Comparison of ENCODE assay signal across 9 cellular contexts in genomic region chr17:49494937-49495841, GRCh38. TPM values are rescaled to one million over a fixed set of nuclear protein-coding genes. Genes with fewer than 3 reads are reported as not detected.
A peak's percentile ranks its signal among the peaks of the same experiment; 100 is the strongest.
DNase-seq lines count a peak whose midpoint lies in the region; ATAC-seq and TF ChIP-seq lines count a peak whose summit lies in the region.
"Had no signal": no experiment of that assay in that cellular context is flagged by ENCODE, and none has a peak within 500 bp of the region (broad histone marks: within the 10 kb centered on the region; RNA-seq: fewer than 3 reads in every experiment).

NGFR (plus strand) TSS chr17:49495293; CDS start chr17:49495418, 125 bp downstream.

- H4K91ac ChIP-seq in IMR-90 (ENCODE audit: insufficient read depth, low read depth, low read length): no peak within 1 kb of the TSS

- H2BK120ac ChIP-seq in IMR-90 (ENCODE audit: low read depth, low read length): no peak within 1 kb of the TSS

- in situ Hi-C loops in IMR-90 (cut with MboI; ENCODE audit: low sequenced_read_pairs): no loop called here
- in situ Hi-C loops in astrocyte of the cerebellum (cut with HindIII; ENCODE audit: low sequenced_read_pairs): no loop called here

- H3K9ac ChIP-seq in IMR-90 (ENCODE audit: low read depth, low read length) (no peak within 1 kb of the TSS), SU-DHL-6 (ENCODE audit: low read length) (peak within 1 kb of the TSS; percentile 42), iPS-18a (ENCODE audit: low read length) (no peak within 1 kb of the TSS)

- H2AFZ ChIP-seq in IMR-90 (replicated peaks; ENCODE audit: low read length, poor library complexity) (peak within 1 kb of the TSS; percentile 68), SU-DHL-6 (ENCODE audit: low read depth, low read length, severe bottlenecking) (peak within 1 kb of the TSS; percentile 83)

- no peak within 1 kb of the TSS for H3K27ac ChIP-seq in IMR-90 (ENCODE audit: insufficient read depth, low read length)
- no peak within 1 kb of the TSS for H3K27ac ChIP-seq in SU-DHL-6 (ENCODE audit: low read depth, low read length)
- H3K27ac ChIP-seq in iPS-18a (ENCODE audit: low read length): no peak within 1 kb of the TSS

- no peak within 1 kb of the TSS for H3K56ac ChIP-seq in IMR-90 (ENCODE audit: extremely low read depth, insufficient read depth, low read length)

- CTCF ChIA-PET in IMR-90 (lab: Yijun Ruan, JAX): no interaction called here

- no peaks in the 10 kb centered on the region for H3K79me1 ChIP-seq in IMR-90 (ENCODE audit: low read depth in 1 of 2, low read length in 2 of 2)

- no peak for DNase-seq in GM12864 (ENCODE audit: low read depth)
- peak; percentile 13 for DNase-seq in IMR-90
- DNase-seq in astrocyte of the cerebellum (ENCODE audit: low read depth): no peak
- no peak for DNase-seq in skeletal muscle cell (ENCODE audit: low read depth)

- no TSS peak for BruUV-seq in IMR-90 (replicated peaks; lab: Mats Ljungman, UMichigan)

- no peaks in the 10 kb centered on the region for H3K9me1 ChIP-seq in IMR-90 (ENCODE audit: insufficient read depth, low read length)

- H4K5ac ChIP-seq in IMR-90 (ENCODE audit: low read depth, low read length): no peak within 1 kb of the TSS

- ATAC-seq in IMR-90 (ENCODE audit: low read depth) (peak; percentile 77), GM21786 (IDR thresholded peaks at IDR 0.05; ENCODE audit: unreplicated experiment) (no peak), HG02970 (IDR thresholded peaks at IDR 0.05; ENCODE audit: low FRiP score, unreplicated experiment) (no peak)

- POLR2A ChIA-PET in IMR-90 (lab: Charles Lee; ENCODE audit: unreplicated experiment): no interaction called here

- H3K27me3 ChIP-seq in IMR-90 (ENCODE audit: control insufficient read depth, insufficient read depth, low read length): peaks cover 85% of the 10 kb centered on the region
- H3K27me3 ChIP-seq in SU-DHL-6 (ENCODE audit: low read length): no peaks in the 10 kb centered on the region
- H3K27me3 ChIP-seq in iPS-18a (ENCODE audit: control insufficient read depth, insufficient read depth, low read length): peaks cover 68% of the 10 kb centered on the region

- H4K8ac ChIP-seq in IMR-90 (ENCODE audit: low read depth in 2 of 2, low read length in 2 of 2): no peak within 1 kb of the TSS

- H2BK15ac ChIP-seq in IMR-90 (ENCODE audit: low read depth, low read length): no peak within 1 kb of the TSS

- dilution Hi-C loops in IMR-90 (cut with HindIII; ENCODE audit: low sequenced_read_pairs, unreplicated experiment): no loop called here

- WGBS in IMR-90 (ENCODE audit: extremely low coverage in 2 of 2, insufficient read length in 1 of 2), 2 experiments: 2% methylated on average over 10 of the region's 81 CpGs; no CpG with 5 or more reads in 1 of the 2 experiments

- intact Hi-C loops in IMR-90 (cut with micrococcal nuclease): no loop called here

- no peaks in the 10 kb centered on the region for H3K9me2 ChIP-seq in SU-DHL-6 (replicated peaks; ENCODE audit: insufficient read depth, low read length)

- H3F3A ChIP-seq in SU-DHL-6 (ENCODE audit: insufficient read depth): no peaks in the 10 kb centered on the region

- H3K4me3 ChIP-seq in GM12864 (ENCODE audit: low read depth, low read length) (peak within 1 kb of the TSS; percentile 52), IMR-90 (ENCODE audit: insufficient read depth, low read depth, low read length) (peak within 1 kb of the TSS; percentile 10; the same call in 1 of the 2 replicates), SU-DHL-6 (ENCODE audit: insufficient read depth, low read length, poor library complexity, severe bottlenecking) (peak within 1 kb of the TSS; percentile 47), astrocyte of the cerebellum (ENCODE audit: low read depth, low read length) (peak within 1 kb of the TSS; percentile 26), iPS-18a (ENCODE audit: low read length) (peak within 1 kb of the TSS; percentile 65), skeletal muscle cell (ENCODE audit: low read depth, low read length) (peak within 1 kb of the TSS; percentile 47)

- no peak within 1 kb of the TSS for H3K23ac ChIP-seq in IMR-90 (ENCODE audit: low read depth, low read length)

- TF ChIP-seq POLR2A in IMR-90 (IDR thresholded peaks at IDR 0.05; ENCODE audit: low read depth, low read length): no peak

- H2AK5ac ChIP-seq in IMR-90 (ENCODE audit: low read depth, low read length): no peak within 1 kb of the TSS

- H3K4me2 ChIP-seq in IMR-90 (ENCODE audit: low read depth, low read length): peak within 1 kb of the TSS; percentile 70
- peak within 1 kb of the TSS; percentile 66 for H3K4me2 ChIP-seq in SU-DHL-6 (ENCODE audit: low read depth, low read length, poor library complexity, severe bottlenecking)

- no peak within 1 kb of the TSS for H3K14ac ChIP-seq in IMR-90 (replicated peaks; ENCODE audit: low read depth, low read length)

- no peak within 1 kb of the TSS for H2AK9ac ChIP-seq in IMR-90 (replicated peaks; ENCODE audit: low read depth, low read length, poor library complexity)

- H4K20me1 ChIP-seq in IMR-90 (ENCODE audit: insufficient read depth, low read length) (0 out of 2 replicates have a peak, but pooled peaks cover 10% of the 10 kb centered on the region), SU-DHL-6 (ENCODE audit: low read depth, low read length) (no peaks in the 10 kb centered on the region)

- H3K79me2 ChIP-seq in SU-DHL-6 (ENCODE audit: insufficient read depth, low read length): no peaks in the 10 kb centered on the region

- H3K36me3 ChIP-seq in IMR-90 (ENCODE audit: control insufficient read depth, insufficient read depth, low read length) (no peaks in the 10 kb centered on the region), SU-DHL-6 (ENCODE audit: low read length) (no peaks in the 10 kb centered on the region), iPS-18a (ENCODE audit: control insufficient read depth, low read depth, low read length) (no peaks in the 10 kb centered on the region)

- TF ChIP-seq CTCF in GM12864 (IDR thresholded peaks at IDR 0.05; ENCODE audit: low read depth, low read length, missing control alignments) (no peak), IMR-90 (conservative IDR thresholded peaks at IDR 0.05; ENCODE audit: low read depth, low read length) (0 out of 2 replicates have a peak, but pooled peaks have one; percentile 7), SU-DHL-6 (IDR thresholded peaks at IDR 0.05; ENCODE audit: insufficient read depth, low read length, poor library complexity, severe bottlenecking) (no peak), astrocyte of the cerebellum (IDR thresholded peaks at IDR 0.05; ENCODE audit: low read depth, low read length, missing control alignments) (no peak)

- H3K9me3 ChIP-seq in IMR-90 (ENCODE audit: control insufficient read depth, insufficient read depth, low read length): no peaks in the 10 kb centered on the region
- no peaks in the 10 kb centered on the region for H3K9me3 ChIP-seq in SU-DHL-6 (ENCODE audit: insufficient read depth, low read length)
- H3K9me3 ChIP-seq in iPS-18a (ENCODE audit: control insufficient read depth, low read depth, low read length): no peaks in the 10 kb centered on the region

- H3K4me1 ChIP-seq in IMR-90 (ENCODE audit: control insufficient read depth, insufficient read depth, low read length) (peaks cover 7% of the 10 kb centered on the region; the same call in 1 of the 2 replicates), iPS-18a (ENCODE audit: control insufficient read depth, low read depth, low read length) (peaks cover 17% of the 10 kb centered on the region)

- no peak within 1 kb of the TSS for H3K18ac ChIP-seq in IMR-90 (ENCODE audit: low read depth, low read length)

- H2BK5ac ChIP-seq in IMR-90 (ENCODE audit: low read depth, low read length, poor library complexity, severe bottlenecking): no peak within 1 kb of the TSS

- TF ChIP-seq RAD21 in IMR-90 (IDR thresholded peaks at IDR 0.05; ENCODE audit: low read length): no peak

- no peak within 1 kb of the TSS for H2BK20ac ChIP-seq in IMR-90 (ENCODE audit: low read depth, low read length)

- H3K4ac ChIP-seq in IMR-90 (ENCODE audit: low read depth, low read length): no peak within 1 kb of the TSS

TF ChIP-seq in IMR-90, 13 proteins besides CTCF, POLR2A, EP300 and RAD21:
- TF ChIP-seq MXI1 (IDR thresholded peaks at IDR 0.05; ENCODE audit: borderline replicate concordance, low read depth, low read length) (no peak), ELK1 (IDR thresholded peaks at IDR 0.05; ENCODE audit: borderline replicate concordance, low read depth, low read length) (no peak), USF2 (IDR thresholded peaks at IDR 0.05; ENCODE audit: low read depth, low read length) (no peak), RCOR1 (IDR thresholded peaks at IDR 0.05; ENCODE audit: insufficient replicate concordance, low read length) (no peak), RFX5 (IDR thresholded peaks at IDR 0.05; ENCODE audit: low read depth, low read length) (no peak), MAFK (IDR thresholded peaks at IDR 0.05; ENCODE audit: low read depth, low read length) (no peak), FOS (IDR thresholded peaks at IDR 0.05; ENCODE audit: low read depth, low read length) (no peak), CEBPB (IDR thresholded peaks at IDR 0.05; ENCODE audit: low read depth, low read length) (no peak), MAZ (IDR thresholded peaks at IDR 0.05; ENCODE audit: borderline replicate concordance, low read depth, low read length) (no peak), SMC3 (IDR thresholded peaks at IDR 0.05; ENCODE audit: low read depth, low read length) (no peak), CHD1 (IDR thresholded peaks at IDR 0.05; ENCODE audit: low read depth, low read length) (no peak), NFE2L2 (IDR thresholded peaks at IDR 0.05; ENCODE audit: low read depth, low read length) (no peak), BHLHE40 (IDR thresholded peaks at IDR 0.05; ENCODE audit: low read depth, low read length) (no peak)

RNA-seq across cellular contexts. Expression of gene NGFR, which starts in this region (rescaled TPM):
- 0.18 TPM in 1 of 2 replicates, not detected in the other for total RNA-seq in IMR-90 (2012; rRNA removed)
- 0.11 and 0.15 TPM in 2 replicates for polyA plus RNA-seq in IMR-90 (2012; rRNA removed)
- 0.01 and 0.09 TPM in 2 replicates for polyA plus RNA-seq in IMR-90 (2012; cell fraction: cytosol; rRNA removed)
- polyA plus RNA-seq in IMR-90 (2012; cell fraction: nucleus; rRNA removed; ENCODE audit: low replicate concordance): 0.08 TPM in 1 of 2 replicates, not detected in the other
- total RNA-seq: glomerular endothelial cell had no signal

Comparison
In these comparisons a context has a peak if more than half of its experiments do, and no peak if none do; other contexts are left out.
1. Peak in DNase-seq, ATAC-seq, H3K4me3 ChIP-seq and H3K4me2 ChIP-seq in IMR-90; RNA of the gene not detected or under 1 TPM.
2. H3K4me3 ChIP-seq: peak in every context shown above with its lines; median percentile 65 in iPS-18a; 52 in GM12864; 47 in SU-DHL-6; 47 in skeletal muscle cell; 26 in astrocyte of the cerebellum; 10 in IMR-90.